ENCODE assay signal across 22 cellular contexts in genomic region chr5:76477576-76477975, GRCh38.
"Had no signal": no experiment of that assay in that cellular context is flagged by ENCODE, and none has a peak within 500 bp of the region (broad histone marks: within the 10 kb centered on the region; RNA-seq: fewer than 3 reads in every experiment).

No MANE protein-coding gene starts in this region.

- FAIRE-seq: HepG2, RCC 7860 had no signal

- DNase-seq: IMR-90, MG63, NCI-H1092, NCI-H1105 treated with DMSO at 0.1 percent for 48 hours, NCI-H1417 treated with DMSO at 0.1 percent for 48 hours, NCI-H146, NCI-H1694 treated with DMSO at 0.1 percent for 48 hours, NCI-H1930, NCI-H2081, NCI-H2107, NCI-H2227 treated with DMSO at 0.1 percent for 48 hours, NCI-H524 treated with DMSO at 0.1 percent for 48 hours, NCI-H69, NCI-H774, Right ventricle myocardium superior, RPMI8226, SIG-M5 had no signal

- H3K4me3 ChIP-seq: MG63, SJSA1, SK-N-MC had no signal

- H3K27ac ChIP-seq: KMS-11, SJSA1, SK-N-MC had no signal

- H3K36me3 ChIP-seq: MG63, SJSA1 had no signal

- H3K9me3 ChIP-seq: MG63, SJSA1 had no signal

- H3K9ac ChIP-seq: KMS-11 had no signal

- H3K4me1 ChIP-seq: SJSA1 had no signal

- H3K27me3 ChIP-seq: MG63, SJSA1 had no signal
